8 cellular contexts compared by ENCODE assay signal in genomic region chr1:48471603-48472576, GRCh38. TPM values are rescaled to one million over a fixed set of nuclear protein-coding genes. Genes with fewer than 3 reads are reported as not detected.
DNase-seq lines count a peak whose midpoint lies in the region; ATAC-seq and TF ChIP-seq lines count a peak whose summit lies in the region.

SPATA6 (minus strand) TSS chr1:48472204; CDS start chr1:48472008, 196 bp downstream.

- no peaks in the 10 kb centered on the region for H3K27me3 ChIP-seq in left ventricle myocardium inferior (ENCODE audit: low read depth)
- H3K27me3 ChIP-seq in thyroid gland = no peaks in the 10 kb centered on the region

- H3K27ac ChIP-seq in left ventricle myocardium inferior (replicated peaks) (peak within 1 kb of the TSS; percentile 90), thyroid gland (peak within 1 kb of the TSS; percentile 86)

- H3K4me1 ChIP-seq in left ventricle myocardium inferior (peaks cover 39% of the 10 kb centered on the region), thyroid gland (peaks cover 17 to 24% of the 10 kb centered on the region in 2 donors)

- TF ChIP-seq POLR2A in thyroid gland (IDR thresholded peaks at IDR 0.05) = peak in 1 of 2 donors; percentile 72

- 1% methylated on average over 31 to 59 of the region's 79 CpGs for WGBS in thyroid gland, 2 donors

- TF ChIP-seq CTCF in left ventricle myocardium inferior (IDR thresholded peaks at IDR 0.05; ENCODE audit: borderline replicate concordance) (peak; percentile 14), thyroid gland (IDR thresholded peaks at IDR 0.05) (peak in 1 of 6 experiments; percentile 11)

- H3K4me3 ChIP-seq in left ventricle myocardium inferior (peak within 1 kb of the TSS; percentile 86), thyroid gland (replicated peaks in 1 of 3) (peak within 1 kb of the TSS; percentile 58 to 81 (median 71))

- H3K36me3 ChIP-seq in left ventricle myocardium inferior (no peaks in the 10 kb centered on the region), thyroid gland (no peaks in the 10 kb centered on the region)

- peak; percentile 85 for DNase-seq in GM04504 (ENCODE audit: low read depth)
- peak; percentile 80 for DNase-seq in NCI-H1048 (lab: John Stamatoyannopoulos, UW)
- DNase-seq in T follicular helper cell (ENCODE audit: low read depth) = peak; percentile 92
- DNase-seq in amniotic stem cell (lab: John Stamatoyannopoulos, UW) = peak; percentile 93
- peak; percentile 98 for DNase-seq in left ventricle myocardium inferior
- DNase-seq in pons (ENCODE audit: low spot score) = peak; percentile 97
- peak; percentile 96 to 97 for DNase-seq in thyroid gland

- ATAC-seq in HG02571 (IDR thresholded peaks at IDR 0.05; ENCODE audit: unreplicated experiment) = peak; percentile 99

- intact Hi-C loops in left ventricle myocardium inferior (cut with micrococcal nuclease) = no loop called here
- intact Hi-C loops in thyroid gland (cut with DNase I) = no loop called here

- H3K9me3 ChIP-seq in left ventricle myocardium inferior (replicated peaks) = peaks cover 6% of the 10 kb centered on the region
- no peaks in the 10 kb centered on the region for H3K9me3 ChIP-seq in thyroid gland

RNA-seq across cellular contexts. Expression of gene SPATA6, which starts in this region (rescaled TPM):
- total RNA-seq in left ventricle myocardium inferior (9.3 TPM), thyroid gland (10 to 100 TPM; 20.9 to 41.5 (median 34.0) TPM)

Comparison
In these comparisons a context has a peak if more than half of its experiments do, and no peak if none do; other contexts are left out.
1. Peak in every context shown above with its lines: DNase-seq, ATAC-seq, H3K4me3 ChIP-seq and H3K27ac ChIP-seq.